In the genomic region with DNA sequence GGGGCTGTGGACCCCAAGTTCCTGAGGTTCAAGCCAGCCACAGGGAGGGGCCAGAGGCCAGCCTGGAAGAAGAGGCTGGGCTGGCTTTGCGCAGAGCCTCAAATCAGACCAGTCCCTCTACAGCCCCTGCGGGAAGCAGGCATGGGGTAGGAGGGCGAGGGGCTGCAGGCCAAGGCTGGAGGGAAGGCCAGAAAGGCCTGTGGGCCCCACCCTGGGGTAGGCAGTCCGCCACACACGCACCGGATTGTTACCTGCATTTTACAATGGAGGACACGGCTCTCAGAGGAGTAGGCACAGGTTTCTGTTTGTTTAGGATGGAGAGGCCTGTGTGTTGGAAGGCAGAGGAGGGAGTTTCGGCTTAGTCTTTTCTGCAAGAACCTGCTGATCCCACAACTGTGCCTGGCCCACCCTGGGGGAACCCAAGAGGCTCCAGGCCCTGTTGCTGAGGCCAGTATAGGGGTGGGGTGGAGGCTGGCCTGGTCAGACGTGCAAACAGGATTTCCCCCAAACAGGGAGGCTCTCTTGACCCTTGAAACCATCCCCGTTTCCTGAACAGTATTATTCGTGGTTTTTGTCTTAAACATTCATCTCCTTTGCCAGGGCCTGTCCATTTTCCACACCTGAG, we compare ENCODE assay signal across 12 cellular contexts. TPM values are rescaled to one million over a fixed set of nuclear protein-coding genes. Genes with fewer than 3 reads are reported as not detected.
DNase-seq lines count a peak whose midpoint lies in the region; ATAC-seq and TF ChIP-seq lines count a peak whose summit lies in the region.
"Had no signal": no experiment of that assay in that cellular context is flagged by ENCODE, and none has a peak within 500 bp of the region (broad histone marks: within the 10 kb centered on the region; RNA-seq: fewer than 3 reads in every experiment).

No MANE protein-coding gene starts in this region.

- peak overlapping the region; percentile 31 for H3K4me3 Mint-ChIP-seq in type B pancreatic cell
- H3K4me3 Mint-ChIP-seq: stimulated activated effector memory CD8-positive, alpha-beta T cell treated with anti-CD3 and anti-CD28 coated beads, Interleukin-12 subunit alpha, Interleukin-12 subunit beta, amount 100 ng/mL, for 72 hours had no signal

- DNase-seq in Peyer's patch (no peak), type B pancreatic cell (ENCODE audit: extremely low spot score, unreplicated experiment) (no peak), NCI-H2081 (lab: John Stamatoyannopoulos, UW) (no peak), T-helper 9 cell (no peak), foreskin keratinocyte (no peak)
- DNase-seq: activated CD4-positive, alpha-beta T cell treated with anti-CD3 and anti-CD28 coated beads, Interleukin-2, amount 50 U/mL, for 4 hours; HCEC 1CT; retina; SJCRH30 had no signal

- H3K9me3 Mint-ChIP-seq in type B pancreatic cell: no peaks in the 10 kb centered on the region
- H3K9me3 Mint-ChIP-seq: stimulated activated effector memory CD8-positive, alpha-beta T cell treated with anti-CD3 and anti-CD28 coated beads, Interleukin-12 subunit alpha, Interleukin-12 subunit beta, amount 100 ng/mL, for 72 hours had no signal

- no peaks in the 10 kb centered on the region for H3K36me3 Mint-ChIP-seq in type B pancreatic cell
- H3K36me3 Mint-ChIP-seq: stimulated activated effector memory CD8-positive, alpha-beta T cell treated with anti-CD3 and anti-CD28 coated beads, Interleukin-12 subunit alpha, Interleukin-12 subunit beta, amount 100 ng/mL, for 72 hours had no signal

- peaks cover 3% of the 10 kb centered on the region for H3K27me3 Mint-ChIP-seq in type B pancreatic cell

- TF ChIP-seq CTCF in Peyer's patch (IDR thresholded peaks at IDR 0.05) (no peak), type B pancreatic cell (conservative IDR thresholded peaks at IDR 0.05) (no peak), foreskin keratinocyte (conservative IDR thresholded peaks at IDR 0.05) (no peak)

- WGBS in esophagus, 2 donors: 83 to 87% methylated on average over 11 of the region's 11 CpGs

- H3K36me3 ChIP-seq in Peyer's patch (no peaks in the 10 kb centered on the region), esophagus (ENCODE audit: control insufficient read depth in 2 of 2, insufficient read depth in 2 of 2, low read length in 1 of 2) (peaks cover 0 to 2% of the 10 kb centered on the region in 2 donors), muscle layer of duodenum (ENCODE audit: control insufficient read depth in 1 of 2, insufficient read depth in 2 of 2, low read length in 2 of 2) (no peaks in the 10 kb centered on the region)
- H3K36me3 ChIP-seq: SJCRH30 had no signal

- H3K4me1 ChIP-seq in Peyer's patch (peaks cover 0 to 32% (median 10%) of the 10 kb centered on the region in 4 donors), esophagus (ENCODE audit: control insufficient read depth in 2 of 2, insufficient read depth in 2 of 2, low read length in 1 of 2) (peaks cover 6 to 26% of the 10 kb centered on the region in 2 donors), muscle layer of duodenum (ENCODE audit: control insufficient read depth in 1 of 2, insufficient read depth in 2 of 2, low read length in 2 of 2) (peaks cover 8 to 28% of the 10 kb centered on the region in 2 donors), foreskin keratinocyte (no peaks in the 10 kb centered on the region)

- no peak for TF ChIP-seq POLR2A in Peyer's patch (IDR thresholded peaks at IDR 0.05)

- H3K9me3 ChIP-seq in Peyer's patch (no peaks in the 10 kb centered on the region), esophagus (ENCODE audit: control insufficient read depth in 2 of 2, insufficient read depth in 1 of 2, low read depth in 1 of 2, low read length in 1 of 2) (no peaks in the 10 kb centered on the region), muscle layer of duodenum (ENCODE audit: control insufficient read depth in 1 of 2, low read length in 2 of 2) (no peaks in the 10 kb centered on the region)
- H3K9me3 ChIP-seq: SJCRH30 had no signal

- H3K27ac Mint-ChIP-seq in type B pancreatic cell: no peak overlapping the region
- H3K27ac Mint-ChIP-seq: stimulated activated effector memory CD8-positive, alpha-beta T cell treated with anti-CD3 and anti-CD28 coated beads, Interleukin-12 subunit alpha, Interleukin-12 subunit beta, amount 100 ng/mL, for 72 hours had no signal

- H3K27ac ChIP-seq in Peyer's patch (peak overlapping the region; percentile 55 to 85 (median 77)), esophagus (ENCODE audit: low read depth in 2 of 2, low read length in 1 of 2) (peak overlapping the region; percentile 30 to 78), muscle layer of duodenum (ENCODE audit: low read length) (peak overlapping the region; percentile 5), foreskin keratinocyte (no peak overlapping the region)
- H3K27ac ChIP-seq: SJCRH30 had no signal

- H3K27me3 ChIP-seq in Peyer's patch (no peaks in the 10 kb centered on the region), esophagus (ENCODE audit: control insufficient read depth in 1 of 2, insufficient read depth in 2 of 2, low read length in 2 of 2) (no peaks in the 10 kb centered on the region), muscle layer of duodenum (ENCODE audit: low read depth, low read length) (no peaks in the 10 kb centered on the region), foreskin keratinocyte (peaks cover 20% of the 10 kb centered on the region)
- H3K27me3 ChIP-seq: SJCRH30 had no signal

- H3K4me1 Mint-ChIP-seq in type B pancreatic cell (ENCODE audit: unreplicated experiment): peaks cover 3% of the 10 kb centered on the region

- H3K4me3 ChIP-seq in Peyer's patch (peak overlapping the region; percentile 32 to 62 (median 44)), esophagus (ENCODE audit: low read depth in 1 of 2, low read length in 2 of 2) (peak overlapping the region; percentile 39 to 52), muscle layer of duodenum (ENCODE audit: low read depth in 1 of 2, low read length in 2 of 2) (peak overlapping the region in 1 of 2 donors; percentile 53)
- H3K4me3 ChIP-seq: SJCRH30 had no signal

- ATAC-seq in foreskin keratinocyte: no peak

RNA-seq across cellular contexts. Expression of gene SLC49A3, which starts 0.7 kb away (rescaled TPM):
- 10 to 100 TPM in 2 of 4 donors, 1 to 10 TPM in 2; 4.1 to 13.3 (median 9.4) TPM for total RNA-seq in Peyer's patch
- 1 to 10 TPM; 3.8 to 7.2 TPM for polyA plus RNA-seq in esophagus
- total RNA-seq in type B pancreatic cell (ENCODE audit: low replicate concordance): 2.5 and 3.3 TPM in 2 replicates
- total RNA-seq in foreskin keratinocyte: 0.07 and 0.11 TPM in 2 replicates
- 0.06 and 0.11 TPM in 2 replicates for polyA plus RNA-seq in foreskin keratinocyte
- total RNA-seq: SJCRH30 had no signal

RNA-seq across cellular contexts. Expression of gene MYL5, which starts 15.3 kb away (rescaled TPM):
- total RNA-seq in Peyer's patch: 100 to 1,000 TPM in 2 of 4 donors, 10 to 100 TPM in 2; 82.8 to 135 (median 95.2) TPM
- polyA plus RNA-seq in esophagus: 10 to 100 TPM; 17.9 to 22.4 TPM
- total RNA-seq in type B pancreatic cell (ENCODE audit: low replicate concordance): 20.2 and 21.3 TPM in 2 replicates
- total RNA-seq in foreskin keratinocyte: 5.0 and 5.1 TPM in 2 replicates
- 5.3 and 6.5 TPM in 2 replicates for polyA plus RNA-seq in foreskin keratinocyte

RNA-seq across cellular contexts. Expression of gene ATP5ME, which starts 15.5 kb away (rescaled TPM):
- total RNA-seq in Peyer's patch (100 to 1,000 TPM; 102 to 259 (median 184) TPM), type B pancreatic cell (ENCODE audit: low replicate concordance) (285 and 363 TPM in 2 replicates), foreskin keratinocyte (578 and 609 TPM in 2 replicates)
- polyA plus RNA-seq in esophagus (100 to 1,000 TPM; 539 to 570 TPM), foreskin keratinocyte (880 and 886 TPM in 2 replicates)

RNA-seq across cellular contexts. Expression of gene PCGF3, which starts 16.0 kb away (rescaled TPM):
- total RNA-seq in Peyer's patch: 100 to 1,000 TPM in 2 of 4 donors, 10 to 100 TPM in 2; 58.3 to 168 (median 93.0) TPM
- polyA plus RNA-seq in esophagus: 10 to 100 TPM; 27.0 to 63.7 TPM
- total RNA-seq in type B pancreatic cell (ENCODE audit: low replicate concordance): 64.3 and 66.7 TPM in 2 replicates
- 38.7 and 42.4 TPM in 2 replicates for total RNA-seq in foreskin keratinocyte
- 29.1 and 32.7 TPM in 2 replicates for polyA plus RNA-seq in foreskin keratinocyte
